11 cellular contexts compared by ENCODE assay signal in genomic region chr16:69798466-69798865, GRCh38. TPM values are rescaled to one million over a fixed set of nuclear protein-coding genes. Genes with fewer than 3 reads are reported as not detected.
DNase-seq lines count a peak whose midpoint lies in the region; ATAC-seq and TF ChIP-seq lines count a peak whose summit lies in the region.
"Had no signal": no experiment of that assay in that cellular context is flagged by ENCODE, and none has a peak within 500 bp of the region (broad histone marks: within the 10 kb centered on the region; RNA-seq: fewer than 3 reads in every experiment).

No MANE protein-coding gene starts in this region.

- DNase-seq in EL (peak; percentile 16), fibroblast of villous mesenchyme (ENCODE audit: low read depth) (peak; percentile 19), retinal pigment epithelial cell (ENCODE audit: low read depth) (no peak), NCI-H1417 (lab: John Stamatoyannopoulos, UW) (no peak), RKO (ENCODE audit: low spot score) (no peak)
- no peak for DNase-seq in naive thymus-derived CD8-positive, alpha-beta T cell
- no peak for DNase-seq in activated CD8-positive, alpha-beta memory T cell treated with anti-CD3 and anti-CD28 coated beads for 24 hours
- DNase-seq: activated CD4-positive, alpha-beta T cell treated with anti-CD3 and anti-CD28 coated beads, Interleukin-2, amount 50 U/mL, for 48 hours; NCI-H345 had no signal

- no peak overlapping the region for H3K4me3 Mint-ChIP-seq in naive thymus-derived CD8-positive, alpha-beta T cell

- ATAC-seq in naive thymus-derived CD8-positive, alpha-beta T cell, result no peak

- no peaks in the 10 kb centered on the region for H3K27me3 Mint-ChIP-seq in naive thymus-derived CD8-positive, alpha-beta T cell

- H3K4me3 ChIP-seq in WI38 (ENCODE audit: low read depth, low read length), result no peak overlapping the region
- no peak overlapping the region for H3K4me3 ChIP-seq in fibroblast of villous mesenchyme (ENCODE audit: low read depth, low read length)
- no peak overlapping the region for H3K4me3 ChIP-seq in retinal pigment epithelial cell (ENCODE audit: low read length)
- H3K4me3 ChIP-seq: skin epidermis had no signal

- H3K9me3 Mint-ChIP-seq in naive thymus-derived CD8-positive, alpha-beta T cell, result no peaks in the 10 kb centered on the region

- POLR2A ChIA-PET in naive thymus-derived CD8-positive, alpha-beta T cell (lab: Charles Lee), result no interaction called here

- peaks cover 0 to 55% (median 11%) of the 10 kb centered on the region in 3 donors for H3K36me3 Mint-ChIP-seq in naive thymus-derived CD8-positive, alpha-beta T cell

- H3K27ac Mint-ChIP-seq in naive thymus-derived CD8-positive, alpha-beta T cell, result no peak overlapping the region

- TF ChIP-seq CTCF in WI38 (IDR thresholded peaks at IDR 0.05; ENCODE audit: low read depth, low read length), result peak; percentile 40; the same call in 1 of the 2 replicates
- peak; percentile 54 for TF ChIP-seq CTCF in fibroblast of villous mesenchyme (IDR thresholded peaks at IDR 0.05; ENCODE audit: insufficient read depth, low read depth, low read length)
- peak; percentile 36 for TF ChIP-seq CTCF in retinal pigment epithelial cell (conservative IDR thresholded peaks at IDR 0.05; ENCODE audit: low read depth, low read length)

- peaks cover 0 to 7% (median 4%) of the 10 kb centered on the region in 4 donors for H3K4me1 Mint-ChIP-seq in naive thymus-derived CD8-positive, alpha-beta T cell

RNA-seq across cellular contexts. Expression of gene WWP2, which starts 36.3 kb away (rescaled TPM):
- 28.5 and 32.5 TPM in 2 replicates for total RNA-seq in fibroblast of villous mesenchyme
- 10 to 100 TPM; 56.1 to 63.3 TPM for total RNA-seq in naive thymus-derived CD8-positive, alpha-beta T cell
- 10 to 100 TPM; 27.0 to 39.5 (median 31.3) TPM for polyA plus RNA-seq in naive thymus-derived CD8-positive, alpha-beta T cell

RNA-seq across cellular contexts. Expression of gene NOB1, which starts 43.7 kb away (rescaled TPM):
- total RNA-seq in fibroblast of villous mesenchyme, result 22.0 and 23.8 TPM in 2 replicates
- 10 to 100 TPM; 59.7 to 61.5 TPM for total RNA-seq in naive thymus-derived CD8-positive, alpha-beta T cell
- polyA plus RNA-seq in naive thymus-derived CD8-positive, alpha-beta T cell, result 10 to 100 TPM; 35.1 to 60.3 (median 48.6) TPM

Comparison
In these comparisons a context has a peak if more than half of its experiments do, and no peak if none do; other contexts are left out.
1. DNase-seq: peak in EL (single experiment) and fibroblast of villous mesenchyme (single experiment); none in retinal pigment epithelial cell (single experiment), naive thymus-derived CD8-positive, alpha-beta T cell (0 of 10), activated CD8-positive, alpha-beta memory T cell treated with anti-CD3 and anti-CD28 coated beads for 24 hours (single experiment), NCI-H1417 (0 of 3) and RKO (single experiment).
2. Peak in every context shown above with its lines, with median percentiles within 50 percentile points of each other: CTCF ChIP-seq.